8 cellular contexts compared by ENCODE assay signal in the genomic region with DNA sequence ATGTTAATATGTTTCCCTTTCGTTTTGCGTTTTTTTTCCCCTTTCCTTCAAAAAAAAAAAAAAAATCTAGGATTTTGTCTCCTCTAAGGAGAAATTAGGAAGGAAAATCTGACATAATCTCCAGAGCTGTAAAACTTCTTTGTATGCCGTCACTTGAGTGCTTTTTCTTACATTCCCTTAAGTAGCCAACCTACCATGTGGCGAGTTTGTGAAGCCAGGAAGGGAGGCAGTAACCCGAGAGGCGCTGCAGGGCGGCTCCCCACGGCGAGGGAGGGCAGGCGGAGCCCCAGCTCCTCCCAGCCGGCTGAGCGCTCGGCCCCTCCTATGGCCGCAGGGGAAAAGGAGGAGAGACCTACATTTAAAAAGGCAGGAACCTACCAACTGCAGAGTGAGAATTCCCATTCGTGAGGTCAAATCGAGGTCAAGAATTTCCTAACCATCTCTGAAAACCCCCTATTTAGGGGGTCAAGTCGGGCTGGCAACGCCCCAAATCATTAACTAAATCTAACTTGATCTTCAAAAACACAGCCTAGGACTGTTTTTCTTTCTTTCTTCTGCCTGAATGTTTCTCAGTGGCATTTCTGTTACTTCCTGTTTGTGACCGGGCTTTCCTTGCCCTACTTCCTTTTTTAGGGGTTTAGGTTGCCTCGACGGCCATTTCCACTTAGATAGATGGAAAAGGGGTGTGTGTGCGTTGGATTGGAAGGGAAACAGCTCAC.
DNase-seq lines count a peak whose midpoint lies in the region; ATAC-seq and TF ChIP-seq lines count a peak whose summit lies in the region.

No MANE protein-coding gene starts in this region.

- ATAC-seq in GM19023 (IDR thresholded peaks at IDR 0.05; ENCODE audit: unreplicated experiment), result peak; percentile 94
- peak; percentile 81 for ATAC-seq in HG03159 (IDR thresholded peaks at IDR 0.05; ENCODE audit: unreplicated experiment)
- peak; percentile 86 to 91 for ATAC-seq in activated CD4-positive, CD25-positive, alpha-beta regulatory T cell treated with anti-CD3 and anti-CD28 coated beads, Interleukin-2, amount 50 U/mL, for 24 hours

- no peaks in the 10 kb centered on the region for H3K9me3 Mint-ChIP-seq in chondrocyte (ENCODE audit: low read depth)

- no peak for TF ChIP-seq CTCF in AG09319 (IDR thresholded peaks at IDR 0.05; ENCODE audit: low read depth, low read length)
- no peak for TF ChIP-seq CTCF in chondrocyte (IDR thresholded peaks at IDR 0.05)
- peak; percentile 9 for TF ChIP-seq CTCF in kidney epithelial cell (IDR thresholded peaks at IDR 0.05; ENCODE audit: insufficient read depth, low read length, poor library complexity, severe bottlenecking)

- no peaks in the 10 kb centered on the region for H3K27me3 Mint-ChIP-seq in chondrocyte (ENCODE audit: low read depth)

- peak overlapping the region; percentile 88 for H3K27ac Mint-ChIP-seq in chondrocyte (ENCODE audit: unreplicated experiment)

- H3K36me3 ChIP-seq in kidney epithelial cell (ENCODE audit: control insufficient read depth, insufficient read depth, low read length), result no peaks in the 10 kb centered on the region

- DNase-seq in AG09319 (ENCODE audit: extremely low read depth, low read depth) (peak; percentile 91), NCI-H226 (peak; percentile 92), chondrocyte (ENCODE audit: low spot score) (no peak), kidney epithelial cell (ENCODE audit: low read depth) (peak; percentile 76)
- peak; percentile 42 to 49 for DNase-seq in stimulated activated CD4-positive, alpha-beta T cell treated with anti-CD3 and anti-CD28 coated beads, Interleukin-15, amount 100 ng/mL, for 1 hour (ENCODE audit: low read depth in 1 of 2, low spot score in 1 of 2)

- peaks cover 36% of the 10 kb centered on the region for H3K4me1 Mint-ChIP-seq in chondrocyte (ENCODE audit: low read depth)

- no peaks in the 10 kb centered on the region for H3K36me3 Mint-ChIP-seq in chondrocyte (ENCODE audit: low read depth)

- H3K4me3 ChIP-seq in kidney epithelial cell (ENCODE audit: low read depth, low read length), result no peak overlapping the region

- peak overlapping the region; percentile 46 for H3K4me3 Mint-ChIP-seq in chondrocyte (ENCODE audit: unreplicated experiment)

- H3K27me3 ChIP-seq in kidney epithelial cell (ENCODE audit: control insufficient read depth, insufficient read depth, low read length), result no peaks in the 10 kb centered on the region
